11 cellular contexts compared by ENCODE assay signal in the genomic region with DNA sequence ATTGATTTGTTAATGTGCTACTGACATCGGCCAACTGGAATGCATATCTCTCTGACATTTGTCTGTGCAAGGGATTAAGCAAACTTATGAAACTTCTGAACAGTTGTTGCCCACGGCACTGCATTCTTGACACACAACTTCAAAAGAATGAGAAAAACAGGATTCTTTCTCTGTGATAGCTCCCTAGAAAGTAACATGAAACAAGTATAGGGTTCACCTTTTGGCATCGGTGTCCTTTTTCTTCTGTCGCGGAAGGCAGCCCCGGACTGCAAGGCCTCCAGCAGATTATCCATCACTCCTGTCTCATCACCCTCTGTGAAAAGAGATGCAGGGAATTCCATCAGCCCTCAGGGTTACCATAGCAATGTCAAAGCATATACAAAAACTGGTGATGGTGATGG.
DNase-seq lines count a peak whose midpoint lies in the region; ATAC-seq, FAIRE-seq and TF ChIP-seq lines count a peak whose summit lies in the region.
"Had no signal": no experiment of that assay in that cellular context is flagged by ENCODE, and none has a peak within 500 bp of the region (broad histone marks: within the 10 kb centered on the region; RNA-seq: fewer than 3 reads in every experiment).

No MANE protein-coding gene starts in this region.

- H3K27ac Mint-ChIP-seq in CD14-positive monocyte, result no peak overlapping the region
- H3K27ac Mint-ChIP-seq: activated CD8-positive, alpha-beta memory T cell treated with anti-CD3 and anti-CD28 coated beads, Interleukin-2, amount 10 ng/mL, durations not matched to agents 7 days and 5 days had no signal

- H3K9me3 Mint-ChIP-seq in CD14-positive monocyte, result no peaks in the 10 kb centered on the region

- ATAC-seq in GM21619 (IDR thresholded peaks at IDR 0.05; ENCODE audit: unreplicated experiment), result no peak
- no peak for ATAC-seq in GM18873 (IDR thresholded peaks at IDR 0.05; ENCODE audit: low FRiP score, unreplicated experiment)
- ATAC-seq: activated CD8-positive, alpha-beta memory T cell treated with anti-CD3 and anti-CD28 coated beads, Interleukin-2, amount 10 ng/mL, durations not matched to agents 7 days and 5 days had no signal

- H3K36me3 ChIP-seq in A673 (ENCODE audit: insufficient read depth, low read length, poor library complexity, severe bottlenecking) (no peaks in the 10 kb centered on the region), bronchial epithelial cell (ENCODE audit: control insufficient read depth, insufficient read depth, low read length) (no peaks in the 10 kb centered on the region)
- H3K36me3 ChIP-seq: adrenal gland had no signal

- FAIRE-seq in bronchial epithelial cell (lab: Jason Lieb, UNC), result no peak

- intact Hi-C loops in A673 (cut with micrococcal nuclease; ENCODE audit: unreplicated experiment) (loop anchor here (2.0 to 5.0 kb wide), 5 partner anchors 62 to 658 kb away; no protein-coding TSS in a partner anchor), CD14-positive monocyte (cut with micrococcal nuclease) (no loop called here)

- peaks cover 0 to 2% (median 0%) of the 10 kb centered on the region in 3 donors for H3K27me3 Mint-ChIP-seq in CD14-positive monocyte (ENCODE audit: low read depth in 3 of 3)
- H3K27me3 Mint-ChIP-seq: activated CD8-positive, alpha-beta memory T cell treated with anti-CD3 and anti-CD28 coated beads, Interleukin-2, amount 10 ng/mL, durations not matched to agents 7 days and 5 days had no signal

- peaks cover 66% of the 10 kb centered on the region for H3K4me1 ChIP-seq in A673 (ENCODE audit: insufficient read depth, low read length, poor library complexity, severe bottlenecking)
- H3K4me1 ChIP-seq: adrenal gland had no signal

- TF ChIP-seq CTCF in A673 (conservative IDR thresholded peaks at IDR 0.05; ENCODE audit: low read depth, low read length) (no peak), bronchial epithelial cell (IDR thresholded peaks at IDR 0.05; ENCODE audit: insufficient read depth, low read length, severe bottlenecking) (no peak), CD14-positive monocyte (IDR thresholded peaks at IDR 0.05) (no peak)

- H3K9me3 ChIP-seq in A673 (ENCODE audit: low read depth, low read length, poor library complexity, severe bottlenecking), result no peaks in the 10 kb centered on the region
- H3K9me3 ChIP-seq: adrenal gland had no signal

- H3K4me3 ChIP-seq in A673 (ENCODE audit: low read depth, low read length, poor library complexity, severe bottlenecking) (no peak overlapping the region), bronchial epithelial cell (ENCODE audit: low read depth, low read length) (no peak overlapping the region)
- H3K4me3 ChIP-seq: adrenal gland had no signal

- peaks cover 0 to 3% of the 10 kb centered on the region in 2 donors for H3K36me3 Mint-ChIP-seq in CD14-positive monocyte
- H3K36me3 Mint-ChIP-seq: activated CD8-positive, alpha-beta memory T cell treated with anti-CD3 and anti-CD28 coated beads, Interleukin-2, amount 10 ng/mL, durations not matched to agents 7 days and 5 days had no signal

- no peaks in the 10 kb centered on the region for H3K4me1 Mint-ChIP-seq in CD14-positive monocyte

- H3K4me3 Mint-ChIP-seq in CD14-positive monocyte, result no peak overlapping the region
- H3K4me3 Mint-ChIP-seq: activated CD8-positive, alpha-beta memory T cell treated with anti-CD3 and anti-CD28 coated beads, Interleukin-2, amount 10 ng/mL, durations not matched to agents 7 days and 5 days had no signal

- DNase-seq in A673 (ENCODE audit: low spot score), result peak; percentile 78
- DNase-seq in HT1080 (ENCODE audit: low read depth), result peak; percentile 11
- DNase-seq in bronchial epithelial cell (ENCODE audit: low read depth), result peak; percentile 70
- peak; percentile 82 for DNase-seq in left kidney (ENCODE audit: low read depth, low spot score)
- DNase-seq in OCI-M1 (lab: John Stamatoyannopoulos, UW), result no peak
- no peak for DNase-seq in CD14-positive monocyte (ENCODE audit: low spot score)
- DNase-seq: ACHN; activated CD8-positive, alpha-beta memory T cell treated with anti-CD3 and anti-CD28 coated beads, Interleukin-2, amount 10 ng/mL, durations not matched to agents 7 days and 5 days; adrenal gland had no signal

- POLR2A ChIA-PET in A673 (lab: Charles Lee; ENCODE audit: low non-redundant PET), result no interaction called here

- H3K27me3 ChIP-seq in A673 (replicated peaks; ENCODE audit: insufficient read depth, low read depth, low read length, poor library complexity), result no peaks in the 10 kb centered on the region
- H3K27me3 ChIP-seq in bronchial epithelial cell (ENCODE audit: control insufficient read depth, insufficient read depth, low read length), result no peaks in the 10 kb centered on the region
- H3K27me3 ChIP-seq: adrenal gland had no signal

- no TSS peak for BruUV-seq in A673 (replicated peaks; lab: Mats Ljungman, UMichigan)

- CTCF ChIA-PET in A673 (lab: Charles Lee), result no interaction called here

- peak overlapping the region; percentile 64 for H3K27ac ChIP-seq in A673 (ENCODE audit: low read depth, low read length, poor library complexity, severe bottlenecking)
- H3K27ac ChIP-seq: adrenal gland had no signal

Comparison
In these comparisons a context has a peak if more than half of its experiments do, and no peak if none do; other contexts are left out.
1. DNase-seq: peak in A673 (single experiment), HT1080 (single experiment), bronchial epithelial cell (single experiment) and left kidney (single experiment); none in OCI-M1 (single experiment) and CD14-positive monocyte (single experiment).